ENCODE assay signal across 12 cellular contexts in the genomic region with DNA sequence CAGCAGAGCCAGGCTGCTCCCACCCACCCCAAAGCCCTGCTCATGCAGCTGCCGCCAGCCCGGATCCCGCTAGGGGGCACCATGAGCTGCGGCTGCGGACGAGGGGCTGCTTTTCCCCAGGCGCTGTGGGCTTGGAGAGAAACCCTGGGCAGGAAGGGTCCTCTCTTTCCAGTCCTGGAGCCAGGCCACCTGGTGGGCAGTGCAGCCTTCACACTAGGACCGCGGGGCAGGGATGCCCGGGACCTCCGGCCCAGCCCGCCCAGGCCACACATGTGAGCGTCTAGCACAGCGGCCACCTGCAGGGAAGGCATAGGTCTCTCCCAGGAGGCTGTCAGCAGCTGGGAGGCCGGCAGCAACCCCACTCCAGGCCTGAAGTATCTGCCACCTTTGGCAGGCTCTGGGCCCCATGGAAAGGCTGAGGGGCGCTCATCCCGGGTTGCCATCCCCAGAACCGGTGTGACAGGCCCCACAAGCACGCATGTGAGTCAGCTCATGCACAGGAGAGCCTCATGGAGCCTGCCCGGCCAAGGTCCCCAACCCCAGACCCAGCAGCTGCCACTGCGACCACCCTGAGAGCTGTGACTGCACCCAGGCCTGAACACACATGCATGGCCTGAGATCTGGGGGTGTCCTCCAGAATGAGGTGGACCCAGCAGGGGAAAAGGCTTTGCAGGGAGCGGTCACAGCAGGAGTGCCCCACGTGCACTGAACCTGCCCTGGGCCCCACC.
DNase-seq lines count a peak whose midpoint lies in the region; ATAC-seq, FAIRE-seq and TF ChIP-seq lines count a peak whose summit lies in the region.
"Had no signal": no experiment of that assay in that cellular context is flagged by ENCODE, and none has a peak within 500 bp of the region (broad histone marks: within the 10 kb centered on the region; RNA-seq: fewer than 3 reads in every experiment).

No MANE protein-coding gene starts in this region.

- H3K23ac ChIP-seq in neuronal stem cell (ENCODE audit: low read depth, low read length, poor library complexity) = peak overlapping the region; percentile 78

- no CpG with 5 or more reads among the region's 23 CpGs for WGBS in neuronal stem cell (ENCODE audit: extremely low coverage in 2 of 2, insufficient read length in 2 of 2, insufficient replicate concordance in 1 of 2), 2 donors

- H3K79me1 ChIP-seq in neuronal stem cell (ENCODE audit: low read depth, low read length) = no peaks in the 10 kb centered on the region

- H3K4me2 ChIP-seq in fibroblast of lung (ENCODE audit: extremely low read depth, insufficient read depth, low read length) = no peak overlapping the region
- H3K4me2 ChIP-seq in neuronal stem cell (ENCODE audit: insufficient read depth, low read length, poor library complexity, severe bottlenecking) = no peak overlapping the region

- TF ChIP-seq CTCF in D721Med (IDR thresholded peaks at IDR 0.05; ENCODE audit: insufficient read depth, missing control alignments) (peak; percentile 19), fibroblast of lung (conservative IDR thresholded peaks at IDR 0.05 in 1 of 2, IDR thresholded peaks at IDR 0.05 in 1 of 2; ENCODE audit: low read depth in 1 of 2, low read length in 2 of 2) (peak; percentile 18 to 56)

- no peaks in the 10 kb centered on the region for H3K79me2 ChIP-seq in fibroblast of lung (ENCODE audit: control insufficient read depth, insufficient read depth, low read length)

- no peak for FAIRE-seq in D721Med (lab: Jason Lieb, UNC)
- FAIRE-seq in frontal cortex (lab: Jason Lieb, UNC) = no peak

- H2BK120ac ChIP-seq in neuronal stem cell (ENCODE audit: low read depth, low read length) = peak overlapping the region; percentile 99

- H3K27me3 ChIP-seq in NT2/D1 (ENCODE audit: insufficient read depth, insufficient read length) (no peaks in the 10 kb centered on the region), fibroblast of lung (ENCODE audit: control insufficient read depth, insufficient read depth, low read length) (no peaks in the 10 kb centered on the region), neuronal stem cell (ENCODE audit: control insufficient read depth in 3 of 3, insufficient read depth in 3 of 3, low read depth in 1 of 3, low read length in 3 of 3) (no peaks in the 10 kb centered on the region)
- H3K27me3 ChIP-seq: SJSA1 had no signal

- H2AK5ac ChIP-seq in neuronal stem cell (ENCODE audit: low read depth, low read length) = peak overlapping the region; percentile 94

- H3K9ac ChIP-seq in NT2/D1 (ENCODE audit: insufficient read length, low read depth) (peak overlapping the region; percentile 42), fibroblast of lung (ENCODE audit: insufficient read depth, low read length) (no peak overlapping the region), neuronal stem cell (ENCODE audit: low read depth, low read length, poor library complexity) (peak overlapping the region; percentile 25)

- H2AFZ ChIP-seq in fibroblast of lung (ENCODE audit: low read length) (no peak overlapping the region), neuronal stem cell (ENCODE audit: low read length) (peak overlapping the region; percentile 64)

- H4K20me1 ChIP-seq in fibroblast of lung (ENCODE audit: control insufficient read depth, extremely low read depth, insufficient read depth, low read length) = no peaks in the 10 kb centered on the region

- no peak overlapping the region for H4K91ac ChIP-seq in neuronal stem cell (ENCODE audit: low read depth, low read length, poor library complexity)

- H3K4me1 ChIP-seq in NT2/D1 (ENCODE audit: insufficient read depth, insufficient read length) (peaks cover 2% of the 10 kb centered on the region), fibroblast of lung (ENCODE audit: control insufficient read depth, extremely low read depth, insufficient read depth, low read length) (no peaks in the 10 kb centered on the region), neuronal stem cell (ENCODE audit: control insufficient read depth in 2 of 2, insufficient read depth in 1 of 2, low read depth in 1 of 2, low read length in 2 of 2) (peaks cover 17 to 20% of the 10 kb centered on the region in 2 donors)
- H3K4me1 ChIP-seq: SJSA1 had no signal

- peak overlapping the region; percentile 75 for H2BK12ac ChIP-seq in neuronal stem cell (ENCODE audit: low read length)

- H3K18ac ChIP-seq in neuronal stem cell (ENCODE audit: low read length) = peak overlapping the region; percentile 97

- no peak overlapping the region for H3K4me3 ChIP-seq in NT2/D1 (ENCODE audit: insufficient read length, low read depth)
- H3K4me3 ChIP-seq in fibroblast of lung (replicated peaks in 1 of 4; ENCODE audit: control extremely low read depth in 1 of 4, insufficient read depth in 1 of 4, low read depth in 3 of 4, low read length in 4 of 4) = no peak overlapping the region
- H3K4me3 ChIP-seq in neuronal stem cell (ENCODE audit: low read length in 2 of 2) = no peak overlapping the region
- H3K4me3 ChIP-seq: SJSA1 had no signal

- H3K27ac ChIP-seq in fibroblast of lung (ENCODE audit: insufficient read depth, low read length) = no peak overlapping the region
- H3K27ac ChIP-seq in neuronal stem cell (replicated peaks; ENCODE audit: low read length) = no peak overlapping the region
- H3K27ac ChIP-seq: SJSA1 had no signal

- H2BK5ac ChIP-seq in neuronal stem cell (ENCODE audit: low read length) = peak overlapping the region; percentile 19

- H3K9me3 ChIP-seq in NT2/D1 (ENCODE audit: insufficient read depth, low read length) (no peaks in the 10 kb centered on the region; the same call in 1 of the 2 replicates), fibroblast of lung (ENCODE audit: control insufficient read depth, insufficient read depth, low read depth, low read length) (no peaks in the 10 kb centered on the region), neuronal stem cell (replicated peaks in 1 of 2; ENCODE audit: control insufficient read depth in 2 of 2, insufficient read depth in 1 of 2, low read depth in 1 of 2, low read length in 2 of 2) (peaks cover 8 to 13% of the 10 kb centered on the region in 2 donors)
- H3K9me3 ChIP-seq: SJSA1 had no signal

- peak overlapping the region; percentile 41 for H2BK15ac ChIP-seq in neuronal stem cell (ENCODE audit: low read length)

- ATAC-seq in HG03460 (IDR thresholded peaks at IDR 0.05; ENCODE audit: unreplicated experiment) = no peak
- ATAC-seq: naive thymus-derived CD4-positive, alpha-beta T cell had no signal

- H4K8ac ChIP-seq in neuronal stem cell (ENCODE audit: low read depth, low read length) = no peak overlapping the region

- no peak overlapping the region for H3K14ac ChIP-seq in neuronal stem cell (ENCODE audit: low read length)

- DNase-seq in D721Med (ENCODE audit: insufficient read length, low spot score) = no peak
- peak; percentile 27 for DNase-seq in NT2/D1 (ENCODE audit: low read depth, low spot score)
- DNase-seq in fibroblast of lung (ENCODE audit: low read depth in 2 of 2) = peak in 1 of 2 donors; percentile 5
- peak; percentile 65 for DNase-seq in neuronal stem cell (ENCODE audit: low spot score)
- no peak for DNase-seq in stimulated activated CD4-positive, alpha-beta T cell treated with anti-CD3 and anti-CD28 coated beads, Interleukin-15, amount 100 ng/mL, for 24 hours
- DNase-seq in effector CD8-positive, alpha-beta T cell (lab: John Stamatoyannopoulos, UW) = no peak
- DNase-seq in frontal cortex (ENCODE audit: low spot score in 2 of 2) = no peak
- DNase-seq: foreskin fibroblast; naive thymus-derived CD4-positive, alpha-beta T cell; stimulated activated CD4-positive, alpha-beta T cell treated with anti-CD3 and anti-CD28 coated beads, Interleukin-4, amount 100 ng/mL, for 1 hour had no signal

- H3K36me3 ChIP-seq in NT2/D1 (ENCODE audit: insufficient read depth, insufficient read length, low read length) (no peaks in the 10 kb centered on the region), fibroblast of lung (ENCODE audit: control insufficient read depth, insufficient read depth, low read length) (no peaks in the 10 kb centered on the region), neuronal stem cell (replicated peaks in 1 of 2; ENCODE audit: control insufficient read depth in 2 of 2, insufficient read depth in 2 of 2, low read length in 2 of 2) (no peaks in the 10 kb centered on the region)
- H3K36me3 ChIP-seq: SJSA1 had no signal

- H3K4ac ChIP-seq in neuronal stem cell (ENCODE audit: low read length) = peak overlapping the region; percentile 2

Comparison
In these comparisons a context has a peak if more than half of its experiments do, and no peak if none do; other contexts are left out.
1. DNase-seq: peak in NT2/D1 (single experiment) and neuronal stem cell (single experiment); none in D721Med (single experiment), stimulated activated CD4-positive, alpha-beta T cell treated with anti-CD3 and anti-CD28 coated beads, Interleukin-15, amount 100 ng/mL, for 24 hours (single experiment), effector CD8-positive, alpha-beta T cell (single experiment) and frontal cortex (0 of 2).